ENCODE assay signal across 1 cellular context in the genomic region with DNA sequence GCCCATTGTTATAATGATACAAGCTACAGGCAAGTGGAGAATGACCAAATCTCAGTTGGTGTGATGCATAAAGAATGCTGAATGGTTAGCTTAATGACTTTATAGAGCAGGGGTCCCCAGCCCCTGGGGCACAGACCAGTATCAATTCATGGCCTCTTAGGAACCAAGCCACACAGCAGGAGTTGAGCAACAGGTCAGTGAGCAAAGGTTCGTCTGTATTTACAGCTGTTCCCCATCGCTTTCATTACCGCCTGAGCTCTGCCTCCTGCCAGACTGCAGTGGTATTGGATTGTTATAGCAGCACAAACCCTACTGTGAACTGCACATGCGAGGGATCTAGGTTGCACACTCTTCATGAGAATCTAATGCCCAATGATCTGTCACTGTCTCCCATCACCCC.
TF ChIP-seq lines count a peak whose summit lies in the region.

No MANE protein-coding gene starts in this region.

TF ChIP-seq in HepG2, 621 proteins besides CTCF, POLR2A, EP300 and RAD21 (continued from another document and continues in another):
- TF ChIP-seq, protein P1, sequence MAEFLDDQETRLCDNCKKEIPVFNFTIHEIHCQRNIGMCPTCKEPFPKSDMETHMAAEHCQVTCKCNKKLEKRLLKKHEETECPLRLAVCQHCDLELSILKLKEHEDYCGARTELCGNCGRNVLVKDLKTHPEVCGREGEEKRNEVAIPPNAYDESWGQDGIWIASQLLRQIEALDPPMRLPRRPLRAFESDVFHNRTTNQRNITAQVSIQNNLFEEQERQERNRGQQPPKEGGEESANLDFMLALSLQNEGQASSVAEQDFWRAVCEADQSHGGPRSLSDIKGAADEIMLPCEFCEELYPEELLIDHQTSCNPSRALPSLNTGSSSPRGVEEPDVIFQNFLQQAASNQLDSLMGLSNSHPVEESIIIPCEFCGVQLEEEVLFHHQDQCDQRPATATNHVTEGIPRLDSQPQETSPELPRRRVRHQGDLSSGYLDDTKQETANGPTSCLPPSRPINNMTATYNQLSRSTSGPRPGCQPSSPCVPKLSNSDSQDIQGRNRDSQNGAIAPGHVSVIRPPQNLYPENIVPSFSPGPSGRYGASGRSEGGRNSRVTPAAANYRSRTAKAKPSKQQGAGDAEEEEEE (CRISPR knock-in tag; IDR thresholded peaks at IDR 0.05; ENCODE audit: borderline replicate concordance): no peak
- TF ChIP-seq PAWR (CRISPR knock-in tag; IDR thresholded peaks at IDR 0.05; ENCODE audit: borderline replicate concordance): no peak
- no peak for TF ChIP-seq MAFK (conservative IDR thresholded peaks at IDR 0.05 in 1 of 2, IDR thresholded peaks at IDR 0.05 in 1 of 2; ENCODE audit: low read length in 2 of 2)
- TF ChIP-seq RARA (CRISPR knock-in tag; IDR thresholded peaks at IDR 0.05): peak; percentile 80
- TF ChIP-seq, protein P2, sequence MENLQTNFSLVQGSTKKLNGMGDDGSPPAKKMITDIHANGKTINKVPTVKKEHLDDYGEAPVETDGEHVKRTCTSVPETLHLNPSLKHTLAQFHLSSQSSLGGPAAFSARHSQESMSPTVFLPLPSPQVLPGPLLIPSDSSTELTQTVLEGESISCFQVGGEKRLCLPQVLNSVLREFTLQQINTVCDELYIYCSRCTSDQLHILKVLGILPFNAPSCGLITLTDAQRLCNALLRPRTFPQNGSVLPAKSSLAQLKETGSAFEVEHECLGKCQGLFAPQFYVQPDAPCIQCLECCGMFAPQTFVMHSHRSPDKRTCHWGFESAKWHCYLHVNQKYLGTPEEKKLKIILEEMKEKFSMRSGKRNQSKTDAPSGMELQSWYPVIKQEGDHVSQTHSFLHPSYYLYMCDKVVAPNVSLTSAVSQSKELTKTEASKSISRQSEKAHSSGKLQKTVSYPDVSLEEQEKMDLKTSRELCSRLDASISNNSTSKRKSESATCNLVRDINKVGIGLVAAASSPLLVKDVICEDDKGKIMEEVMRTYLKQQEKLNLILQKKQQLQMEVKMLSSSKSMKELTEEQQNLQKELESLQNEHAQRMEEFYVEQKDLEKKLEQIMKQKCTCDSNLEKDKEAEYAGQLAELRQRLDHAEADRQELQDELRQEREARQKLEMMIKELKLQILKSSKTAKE (CRISPR knock-in tag; IDR thresholded peaks at IDR 0.05; ENCODE audit: borderline replicate concordance): peak; percentile 55; the same call in 1 of the 2 replicates
- TF ChIP-seq, protein P3, sequence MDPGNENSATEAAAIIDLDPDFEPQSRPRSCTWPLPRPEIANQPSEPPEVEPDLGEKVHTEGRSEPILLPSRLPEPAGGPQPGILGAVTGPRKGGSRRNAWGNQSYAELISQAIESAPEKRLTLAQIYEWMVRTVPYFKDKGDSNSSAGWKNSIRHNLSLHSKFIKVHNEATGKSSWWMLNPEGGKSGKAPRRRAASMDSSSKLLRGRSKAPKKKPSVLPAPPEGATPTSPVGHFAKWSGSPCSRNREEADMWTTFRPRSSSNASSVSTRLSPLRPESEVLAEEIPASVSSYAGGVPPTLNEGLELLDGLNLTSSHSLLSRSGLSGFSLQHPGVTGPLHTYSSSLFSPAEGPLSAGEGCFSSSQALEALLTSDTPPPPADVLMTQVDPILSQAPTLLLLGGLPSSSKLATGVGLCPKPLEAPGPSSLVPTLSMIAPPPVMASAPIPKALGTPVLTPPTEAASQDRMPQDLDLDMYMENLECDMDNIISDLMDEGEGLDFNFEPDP (CRISPR knock-in tag; conservative IDR thresholded peaks at IDR 0.05): no peak
- peak; percentile 56; the same call in 1 of the 2 replicates for TF ChIP-seq IRF2 (CRISPR knock-in tag; IDR thresholded peaks at IDR 0.05)
- TF ChIP-seq KDM6A (CRISPR knock-in tag; IDR thresholded peaks at IDR 0.05; ENCODE audit: low read depth): 0 out of 2 replicates have a peak, but pooled peaks have one; percentile 25
- peak; percentile 79; the same call in 1 of the 2 replicates for TF ChIP-seq ZKSCAN5 (CRISPR knock-in tag; IDR thresholded peaks at IDR 0.05)
- TF ChIP-seq, protein P4, sequence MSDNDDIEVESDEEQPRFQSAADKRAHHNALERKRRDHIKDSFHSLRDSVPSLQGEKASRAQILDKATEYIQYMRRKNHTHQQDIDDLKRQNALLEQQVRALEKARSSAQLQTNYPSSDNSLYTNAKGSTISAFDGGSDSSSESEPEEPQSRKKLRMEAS (IDR thresholded peaks at IDR 0.05): peak; percentile 47; the same call in 1 of the 2 replicates
- peak; percentile 89 for TF ChIP-seq MIXL1 (CRISPR knock-in tag; IDR thresholded peaks at IDR 0.05)
- TF ChIP-seq FOXA3 (CRISPR knock-in tag; IDR thresholded peaks at IDR 0.05): peak; percentile 73
- no peak for TF ChIP-seq FOXP1 (IDR thresholded peaks at IDR 0.05)
- TF ChIP-seq FOXP1 (CRISPR knock-in tag; IDR thresholded peaks at IDR 0.05): peak; percentile 65
- peak; percentile 52; the same call in 1 of the 2 replicates for TF ChIP-seq SOX5 (CRISPR knock-in tag; IDR thresholded peaks at IDR 0.05; ENCODE audit: borderline replicate concordance)
- TF ChIP-seq, protein P5, sequence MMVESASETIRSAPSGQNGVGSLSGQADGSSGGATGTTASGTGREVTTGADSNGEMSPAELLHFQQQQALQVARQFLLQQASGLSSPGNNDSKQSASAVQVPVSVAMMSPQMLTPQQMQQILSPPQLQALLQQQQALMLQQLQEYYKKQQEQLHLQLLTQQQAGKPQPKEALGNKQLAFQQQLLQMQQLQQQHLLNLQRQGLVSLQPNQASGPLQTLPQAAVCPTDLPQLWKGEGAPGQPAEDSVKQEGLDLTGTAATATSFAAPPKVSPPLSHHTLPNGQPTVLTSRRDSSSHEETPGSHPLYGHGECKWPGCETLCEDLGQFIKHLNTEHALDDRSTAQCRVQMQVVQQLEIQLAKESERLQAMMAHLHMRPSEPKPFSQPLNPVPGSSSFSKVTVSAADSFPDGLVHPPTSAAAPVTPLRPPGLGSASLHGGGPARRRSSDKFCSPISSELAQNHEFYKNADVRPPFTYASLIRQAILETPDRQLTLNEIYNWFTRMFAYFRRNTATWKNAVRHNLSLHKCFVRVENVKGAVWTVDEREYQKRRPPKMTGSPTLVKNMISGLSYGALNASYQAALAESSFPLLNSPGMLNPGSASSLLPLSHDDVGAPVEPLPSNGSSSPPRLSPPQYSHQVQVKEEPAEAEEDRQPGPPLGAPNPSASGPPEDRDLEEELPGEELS (CRISPR knock-in tag; IDR thresholded peaks at IDR 0.05): peak; percentile 39; the same call in 1 of the 2 replicates
- TF ChIP-seq TAF15 (IDR thresholded peaks at IDR 0.05; ENCODE audit: low read depth, low read length, poor library complexity, severe bottlenecking): no peak
- TF ChIP-seq ZNF256 (CRISPR knock-in tag; conservative IDR thresholded peaks at IDR 0.05): no peak
- no peak for TF ChIP-seq NCOA2 (CRISPR knock-in tag; IDR thresholded peaks at IDR 0.05)
- TF ChIP-seq, protein P6, sequence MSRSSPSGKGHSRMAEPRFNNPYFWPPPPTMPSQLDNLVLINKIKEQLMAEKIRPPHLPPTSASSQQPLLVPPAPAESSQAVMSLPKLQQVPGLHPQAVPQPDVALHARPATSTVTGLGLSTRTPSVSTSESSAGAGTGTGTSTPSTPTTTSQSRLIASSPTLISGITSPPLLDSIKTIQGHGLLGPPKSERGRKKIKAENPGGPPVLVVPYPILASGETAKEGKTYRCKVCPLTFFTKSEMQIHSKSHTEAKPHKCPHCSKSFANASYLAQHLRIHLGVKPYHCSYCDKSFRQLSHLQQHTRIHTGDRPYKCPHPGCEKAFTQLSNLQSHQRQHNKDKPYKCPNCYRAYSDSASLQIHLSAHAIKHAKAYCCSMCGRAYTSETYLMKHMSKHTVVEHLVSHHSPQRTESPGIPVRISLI (CRISPR knock-in tag; IDR thresholded peaks at IDR 0.05; ENCODE audit: borderline replicate concordance): no peak; the same call in 1 of the 2 replicates
- TF ChIP-seq, protein P7, sequence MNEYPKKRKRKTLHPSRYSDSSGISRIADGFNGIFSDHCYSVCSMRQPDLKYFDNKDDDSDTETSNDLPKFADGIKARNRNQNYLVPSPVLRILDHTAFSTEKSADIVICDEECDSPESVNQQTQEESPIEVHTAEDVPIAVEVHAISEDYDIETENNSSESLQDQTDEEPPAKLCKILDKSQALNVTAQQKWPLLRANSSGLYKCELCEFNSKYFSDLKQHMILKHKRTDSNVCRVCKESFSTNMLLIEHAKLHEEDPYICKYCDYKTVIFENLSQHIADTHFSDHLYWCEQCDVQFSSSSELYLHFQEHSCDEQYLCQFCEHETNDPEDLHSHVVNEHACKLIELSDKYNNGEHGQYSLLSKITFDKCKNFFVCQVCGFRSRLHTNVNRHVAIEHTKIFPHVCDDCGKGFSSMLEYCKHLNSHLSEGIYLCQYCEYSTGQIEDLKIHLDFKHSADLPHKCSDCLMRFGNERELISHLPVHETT (CRISPR knock-in tag; conservative IDR thresholded peaks at IDR 0.05): no peak
- TF ChIP-seq NR3C1 (CRISPR knock-in tag; IDR thresholded peaks at IDR 0.05): no peak
- 0 out of 2 replicates have a peak, but pooled peaks have one; percentile 54 for TF ChIP-seq ZNF205 (CRISPR knock-in tag; IDR thresholded peaks at IDR 0.05)
- no peak for TF ChIP-seq ZNF33B (CRISPR knock-in tag; IDR thresholded peaks at IDR 0.05)
- TF ChIP-seq SALL2 (CRISPR knock-in tag; IDR thresholded peaks at IDR 0.05): no peak
- no peak for TF ChIP-seq ZNF24 (IDR thresholded peaks at IDR 0.05)
- no peak for TF ChIP-seq ARHGAP35 (CRISPR knock-in tag; IDR thresholded peaks at IDR 0.05; ENCODE audit: borderline replicate concordance)
- TF ChIP-seq SAP130 (CRISPR knock-in tag; IDR thresholded peaks at IDR 0.05; ENCODE audit: low read depth): peak; percentile 73
- peak; percentile 86 for TF ChIP-seq ZNF292 (CRISPR knock-in tag; IDR thresholded peaks at IDR 0.05; ENCODE audit: borderline replicate concordance, low read depth)
- TF ChIP-seq, protein P8, sequence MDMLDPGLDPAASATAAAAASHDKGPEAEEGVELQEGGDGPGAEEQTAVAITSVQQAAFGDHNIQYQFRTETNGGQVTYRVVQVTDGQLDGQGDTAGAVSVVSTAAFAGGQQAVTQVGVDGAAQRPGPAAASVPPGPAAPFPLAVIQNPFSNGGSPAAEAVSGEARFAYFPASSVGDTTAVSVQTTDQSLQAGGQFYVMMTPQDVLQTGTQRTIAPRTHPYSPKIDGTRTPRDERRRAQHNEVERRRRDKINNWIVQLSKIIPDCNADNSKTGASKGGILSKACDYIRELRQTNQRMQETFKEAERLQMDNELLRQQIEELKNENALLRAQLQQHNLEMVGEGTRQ (IDR thresholded peaks at IDR 0.05; ENCODE audit: low read depth, low read length): no peak
- TF ChIP-seq, protein P8 (CRISPR knock-in tag; IDR thresholded peaks at IDR 0.05; ENCODE audit: borderline replicate concordance): no peak
- TF ChIP-seq NCOA5 (CRISPR knock-in tag; IDR thresholded peaks at IDR 0.05): no peak
- peak; percentile 37; the same call in 1 of the 2 replicates for TF ChIP-seq KAT8 (CRISPR knock-in tag; IDR thresholded peaks at IDR 0.05)
- TF ChIP-seq ZNF577 (CRISPR knock-in tag; IDR thresholded peaks at IDR 0.05; ENCODE audit: borderline replicate concordance, low read depth): no peak
- TF ChIP-seq ZBTB3 (CRISPR knock-in tag; IDR thresholded peaks at IDR 0.05; ENCODE audit: borderline replicate concordance, low read depth): no peak
- peak; percentile 58; the same call in 1 of the 2 replicates for TF ChIP-seq EHMT2 (IDR thresholded peaks at IDR 0.05; ENCODE audit: borderline replicate concordance, low read depth, low read length)
- no peak for TF ChIP-seq NFIC (IDR thresholded peaks at IDR 0.05; ENCODE audit: low read length)
- peak; percentile 41 for TF ChIP-seq STAG1 (CRISPR knock-in tag; IDR thresholded peaks at IDR 0.05)
- no peak for TF ChIP-seq ZNF451 (CRISPR knock-in tag; IDR thresholded peaks at IDR 0.05)
- no peak for TF ChIP-seq HNRNPUL1 (IDR thresholded peaks at IDR 0.05; ENCODE audit: low read depth, low read length)
- TF ChIP-seq ZNF101 (CRISPR knock-in tag; IDR thresholded peaks at IDR 0.05; ENCODE audit: borderline replicate concordance, low read depth): no peak
- TF ChIP-seq RCOR2 (CRISPR knock-in tag; IDR thresholded peaks at IDR 0.05): no peak
- peak; percentile 80 for TF ChIP-seq ZMYM3 (CRISPR knock-in tag; IDR thresholded peaks at IDR 0.05)
- no peak for TF ChIP-seq BHLHE40 (IDR thresholded peaks at IDR 0.05; ENCODE audit: low read length)
- no peak for TF ChIP-seq ZNF33A (CRISPR knock-in tag; IDR thresholded peaks at IDR 0.05; ENCODE audit: borderline replicate concordance)
- TF ChIP-seq THYN1 (CRISPR knock-in tag; IDR thresholded peaks at IDR 0.05; ENCODE audit: borderline replicate concordance, low read depth): no peak
- TF ChIP-seq ETV5 (CRISPR knock-in tag; IDR thresholded peaks at IDR 0.05; ENCODE audit: borderline replicate concordance): peak; percentile 40; the same call in 1 of the 2 replicates
- no peak for TF ChIP-seq NCOA1 (CRISPR knock-in tag; IDR thresholded peaks at IDR 0.05)
- peak; percentile 73 for TF ChIP-seq SMC3 (IDR thresholded peaks at IDR 0.05; ENCODE audit: low read length)
- TF ChIP-seq, protein P9, sequence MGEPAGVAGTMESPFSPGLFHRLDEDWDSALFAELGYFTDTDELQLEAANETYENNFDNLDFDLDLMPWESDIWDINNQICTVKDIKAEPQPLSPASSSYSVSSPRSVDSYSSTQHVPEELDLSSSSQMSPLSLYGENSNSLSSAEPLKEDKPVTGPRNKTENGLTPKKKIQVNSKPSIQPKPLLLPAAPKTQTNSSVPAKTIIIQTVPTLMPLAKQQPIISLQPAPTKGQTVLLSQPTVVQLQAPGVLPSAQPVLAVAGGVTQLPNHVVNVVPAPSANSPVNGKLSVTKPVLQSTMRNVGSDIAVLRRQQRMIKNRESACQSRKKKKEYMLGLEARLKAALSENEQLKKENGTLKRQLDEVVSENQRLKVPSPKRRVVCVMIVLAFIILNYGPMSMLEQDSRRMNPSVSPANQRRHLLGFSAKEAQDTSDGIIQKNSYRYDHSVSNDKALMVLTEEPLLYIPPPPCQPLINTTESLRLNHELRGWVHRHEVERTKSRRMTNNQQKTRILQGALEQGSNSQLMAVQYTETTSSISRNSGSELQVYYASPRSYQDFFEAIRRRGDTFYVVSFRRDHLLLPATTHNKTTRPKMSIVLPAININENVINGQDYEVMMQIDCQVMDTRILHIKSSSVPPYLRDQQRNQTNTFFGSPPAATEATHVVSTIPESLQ (CRISPR knock-in tag; conservative IDR thresholded peaks at IDR 0.05): no peak
- TF ChIP-seq, protein P10, sequence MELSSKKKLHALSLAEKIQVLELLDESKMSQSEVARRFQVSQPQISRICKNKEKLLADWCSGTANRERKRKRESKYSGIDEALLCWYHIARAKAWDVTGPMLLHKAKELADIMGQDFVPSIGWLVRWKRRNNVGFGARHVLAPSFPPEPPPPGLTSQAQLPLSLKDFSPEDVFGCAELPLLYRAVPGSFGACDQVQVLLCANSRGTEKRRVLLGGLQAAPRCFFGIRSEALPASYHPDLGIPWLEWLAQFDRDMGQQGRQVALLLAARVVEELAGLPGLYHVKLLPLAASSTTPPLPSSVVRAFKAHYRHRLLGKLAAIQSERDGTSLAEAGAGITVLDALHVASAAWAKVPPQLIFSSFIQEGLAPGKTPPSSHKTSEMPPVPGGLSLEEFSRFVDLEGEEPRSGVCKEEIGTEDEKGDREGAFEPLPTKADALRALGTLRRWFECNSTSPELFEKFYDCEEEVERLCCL (CRISPR knock-in tag; IDR thresholded peaks at IDR 0.05; ENCODE audit: borderline replicate concordance): no peak
